Comparison of ENCODE assay signal across 9 cellular contexts in genomic region chr11:14075118-14075601, GRCh38.
DNase-seq lines count a peak whose midpoint lies in the region; ATAC-seq, FAIRE-seq and TF ChIP-seq lines count a peak whose summit lies in the region.
"Had no signal": no experiment of that assay in that cellular context is flagged by ENCODE, and none has a peak within 500 bp of the region (broad histone marks: within the 10 kb centered on the region; RNA-seq: fewer than 3 reads in every experiment).

No MANE protein-coding gene starts in this region.

- DNase-seq in activated CD4-positive, CD25-positive, alpha-beta regulatory T cell treated with anti-CD3 and anti-CD28 coated beads, Interleukin-2, amount 50 U/mL, for 72 hours = peak; percentile 42
- DNase-seq in astrocyte of the hippocampus (ENCODE audit: low read depth, low spot score) (peak; percentile 53), upper lobe of right lung (no peak), pancreas (no peak), foreskin melanocyte (no peak)
- peak; percentile 51 to 66 for DNase-seq in stimulated activated CD4-positive, alpha-beta T cell treated with anti-CD3 and anti-CD28 coated beads, Interleukin-2, amount 100 ng/mL, for 24 hours

- H3K4me1 ChIP-seq in upper lobe of right lung (no peaks in the 10 kb centered on the region), pancreas (no peaks in the 10 kb centered on the region)

- H3K36me3 ChIP-seq in upper lobe of right lung (no peaks in the 10 kb centered on the region), pancreas (no peaks in the 10 kb centered on the region)

- no peak for FAIRE-seq in pancreas (lab: Jason Lieb, UNC)
- FAIRE-seq: islet of Langerhans had no signal

- TF ChIP-seq CTCF in upper lobe of right lung (IDR thresholded peaks at IDR 0.05) (no peak), pancreas (IDR thresholded peaks at IDR 0.05) (no peak)

- H3K27me3 ChIP-seq in upper lobe of right lung (no peaks in the 10 kb centered on the region), pancreas (no peaks in the 10 kb centered on the region)

- H3K27ac ChIP-seq in upper lobe of right lung (no peak overlapping the region), pancreas (no peak overlapping the region)

- 71 to 80% methylated on average over 7 of the region's 7 CpGs for WGBS in pancreas, 2 donors

- no peaks in the 10 kb centered on the region for H3K9me3 ChIP-seq in upper lobe of right lung
- no peaks in the 10 kb centered on the region for H3K9me3 ChIP-seq in pancreas

- peak; percentile 45 for ATAC-seq in GM21786 (IDR thresholded peaks at IDR 0.05; ENCODE audit: unreplicated experiment)
- no peak for ATAC-seq in upper lobe of right lung
- no peak for ATAC-seq in pancreas
- no peak for ATAC-seq in HG03108 (IDR thresholded peaks at IDR 0.05; ENCODE audit: unreplicated experiment)

- intact Hi-C loops in upper lobe of right lung (cut with DNase I) (no loop called here), pancreas (cut with DNase I) (no loop called here)

- H3K4me3 ChIP-seq in upper lobe of right lung (no peak overlapping the region), pancreas (no peak overlapping the region)

Comparison
In these comparisons a context has a peak if more than half of its experiments do, and no peak if none do; other contexts are left out.
1. DNase-seq: peak in activated CD4-positive, CD25-positive, alpha-beta regulatory T cell treated with anti-CD3 and anti-CD28 coated beads, Interleukin-2, amount 50 U/mL, for 72 hours (single experiment), astrocyte of the hippocampus (single experiment) and stimulated activated CD4-positive, alpha-beta T cell treated with anti-CD3 and anti-CD28 coated beads, Interleukin-2, amount 100 ng/mL, for 24 hours (2 of 2); none in upper lobe of right lung (single experiment), pancreas (0 of 6) and foreskin melanocyte (single experiment).